ENCODE assay signal across 11 cellular contexts in genomic region chr19:49567722-49568454, GRCh38. TPM values are rescaled to one million over a fixed set of nuclear protein-coding genes. Genes with fewer than 3 reads are reported as not detected.
DNase-seq lines count a peak whose midpoint lies in the region; ATAC-seq and TF ChIP-seq lines count a peak whose summit lies in the region.
"Had no signal": no experiment of that assay in that cellular context is flagged by ENCODE, and none has a peak within 500 bp of the region (broad histone marks: within the 10 kb centered on the region; RNA-seq: fewer than 3 reads in every experiment).

No MANE protein-coding gene starts in this region.

- H3K4me1 Mint-ChIP-seq in T-helper 2 cell treated with Interferon-gamma antibody and Interleukin-4, amounts not matched to agents 5 μg/mL and 100 μg/mL, for 36 hours (ENCODE audit: low read depth) = peaks cover 50% of the 10 kb centered on the region
- H3K4me1 Mint-ChIP-seq in activated naive CD8-positive, alpha-beta T cell treated with anti-CD3 and anti-CD28 coated beads, Interleukin-2, amount 50 U/mL, for 24 hours = peaks cover 70% of the 10 kb centered on the region
- H3K4me1 Mint-ChIP-seq in osteocyte (ENCODE audit: unreplicated experiment) = peaks cover 25% of the 10 kb centered on the region

- peak; percentile 56 for DNase-seq in GM03348 (ENCODE audit: low spot score)
- DNase-seq in T-helper 2 cell treated with Interferon-gamma antibody and Interleukin-4, amounts not matched to agents 5 μg/mL and 100 μg/mL, for 36 hours (ENCODE audit: low spot score) = peak; percentile 74
- peak; percentile 53 for DNase-seq in activated naive CD8-positive, alpha-beta T cell treated with anti-CD3 and anti-CD28 coated beads, Interleukin-2, amount 50 U/mL, for 24 hours
- no peak for DNase-seq in osteocyte (ENCODE audit: extremely low spot score, unreplicated experiment)
- no peak for DNase-seq in Ammon's horn (ENCODE audit: low spot score)
- DNase-seq: head of caudate nucleus, NCI-H1417 treated with DMSO at 0.1 percent for 48 hours, upper lobe of left lung had no signal

- ATAC-seq in activated naive CD8-positive, alpha-beta T cell treated with anti-CD3 and anti-CD28 coated beads, Interleukin-2, amount 50 U/mL, for 24 hours = peak; percentile 74
- ATAC-seq in GM19452 (IDR thresholded peaks at IDR 0.05; ENCODE audit: unreplicated experiment) = no peak
- no peak for ATAC-seq in HG03280 (IDR thresholded peaks at IDR 0.05; ENCODE audit: unreplicated experiment)
- ATAC-seq in HG03378 (IDR thresholded peaks at IDR 0.05; ENCODE audit: unreplicated experiment) = no peak

- H3K27ac Mint-ChIP-seq in T-helper 2 cell treated with Interferon-gamma antibody and Interleukin-4, amounts not matched to agents 5 μg/mL and 100 μg/mL, for 36 hours = peak overlapping the region; percentile 97
- H3K27ac Mint-ChIP-seq in activated naive CD8-positive, alpha-beta T cell treated with anti-CD3 and anti-CD28 coated beads, Interleukin-2, amount 50 U/mL, for 24 hours = peak overlapping the region; percentile 90
- peak overlapping the region; percentile 72 for H3K27ac Mint-ChIP-seq in osteocyte (ENCODE audit: unreplicated experiment)

- no peaks in the 10 kb centered on the region for H3K9me3 Mint-ChIP-seq in T-helper 2 cell treated with Interferon-gamma antibody and Interleukin-4, amounts not matched to agents 5 μg/mL and 100 μg/mL, for 36 hours
- no peaks in the 10 kb centered on the region for H3K9me3 Mint-ChIP-seq in activated naive CD8-positive, alpha-beta T cell treated with anti-CD3 and anti-CD28 coated beads, Interleukin-2, amount 50 U/mL, for 24 hours
- no peaks in the 10 kb centered on the region for H3K9me3 Mint-ChIP-seq in osteocyte (ENCODE audit: unreplicated experiment)

- no peak for TF ChIP-seq CTCF in osteocyte (IDR thresholded peaks at IDR 0.05)

- no peaks in the 10 kb centered on the region for H3K27me3 Mint-ChIP-seq in T-helper 2 cell treated with Interferon-gamma antibody and Interleukin-4, amounts not matched to agents 5 μg/mL and 100 μg/mL, for 36 hours (ENCODE audit: low read depth)
- H3K27me3 Mint-ChIP-seq in activated naive CD8-positive, alpha-beta T cell treated with anti-CD3 and anti-CD28 coated beads, Interleukin-2, amount 50 U/mL, for 24 hours = no peaks in the 10 kb centered on the region
- no peaks in the 10 kb centered on the region for H3K27me3 Mint-ChIP-seq in osteocyte (ENCODE audit: unreplicated experiment)

- H3K4me3 Mint-ChIP-seq in T-helper 2 cell treated with Interferon-gamma antibody and Interleukin-4, amounts not matched to agents 5 μg/mL and 100 μg/mL, for 36 hours = peak overlapping the region; percentile 75
- H3K4me3 Mint-ChIP-seq in activated naive CD8-positive, alpha-beta T cell treated with anti-CD3 and anti-CD28 coated beads, Interleukin-2, amount 50 U/mL, for 24 hours = peak overlapping the region; percentile 45
- H3K4me3 Mint-ChIP-seq in osteocyte (ENCODE audit: unreplicated experiment) = no peak overlapping the region

- H3K36me3 Mint-ChIP-seq in T-helper 2 cell treated with Interferon-gamma antibody and Interleukin-4, amounts not matched to agents 5 μg/mL and 100 μg/mL, for 36 hours (ENCODE audit: low read depth) = peaks cover 29% of the 10 kb centered on the region
- H3K36me3 Mint-ChIP-seq in activated naive CD8-positive, alpha-beta T cell treated with anti-CD3 and anti-CD28 coated beads, Interleukin-2, amount 50 U/mL, for 24 hours (ENCODE audit: low read depth) = peaks cover 21% of the 10 kb centered on the region
- no peaks in the 10 kb centered on the region for H3K36me3 Mint-ChIP-seq in osteocyte (ENCODE audit: unreplicated experiment)

RNA-seq across cellular contexts. Expression of gene NOSIP, which starts 12.5 kb away (rescaled TPM):
- total RNA-seq in osteocyte = 58.7 and 66.2 TPM in 2 replicates

RNA-seq across cellular contexts. Expression of gene PRRG2, which starts 13.2 kb away (rescaled TPM):
- 0.32 and 0.52 TPM in 2 replicates for total RNA-seq in osteocyte

RNA-seq across cellular contexts. Expression of gene PRR12, which starts 23.1 kb away (rescaled TPM):
- total RNA-seq in osteocyte = 31.6 and 32.9 TPM in 2 replicates

RNA-seq across cellular contexts. Expression of gene RCN3, which starts 40.1 kb away (rescaled TPM):
- 81.3 and 85.0 TPM in 2 replicates for total RNA-seq in osteocyte

RNA-seq across cellular contexts. Expression of gene FCGRT, which starts 55.4 kb away (rescaled TPM):
- 253 and 278 TPM in 2 replicates for total RNA-seq in osteocyte

Comparison
In these comparisons a context has a peak if more than half of its experiments do, and no peak if none do; other contexts are left out.
1. DNase-seq: peak in GM03348 (single experiment), T-helper 2 cell treated with Interferon-gamma antibody and Interleukin-4, amounts not matched to agents 5 μg/mL and 100 μg/mL, for 36 hours (single experiment) and activated naive CD8-positive, alpha-beta T cell treated with anti-CD3 and anti-CD28 coated beads, Interleukin-2, amount 50 U/mL, for 24 hours (single experiment); none in osteocyte (single experiment) and Ammon's horn (single experiment).
2. Peak in every context shown above with its lines, with median percentiles within 50 percentile points of each other: H3K27ac Mint-ChIP-seq.